36 cellular contexts compared by ENCODE assay signal in the genomic region with DNA sequence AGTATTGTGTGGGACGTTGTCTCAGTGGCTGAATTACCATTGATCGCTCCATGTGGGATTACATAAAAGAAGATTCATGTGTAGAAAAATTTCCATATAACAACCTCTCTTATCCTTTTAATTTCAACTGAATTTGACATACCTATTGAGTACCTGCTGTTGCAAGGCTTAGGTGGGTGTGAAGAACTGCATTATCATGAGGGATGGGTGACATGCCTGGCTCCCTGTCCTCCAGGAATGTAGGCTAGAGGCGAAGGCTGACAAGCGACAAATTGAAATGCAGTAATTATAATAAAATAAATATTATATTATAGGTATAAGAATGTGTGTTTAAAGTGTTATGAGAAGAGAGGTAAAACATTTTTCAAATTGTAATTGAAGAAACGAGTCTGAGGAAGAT. TPM values are rescaled to one million over a fixed set of nuclear protein-coding genes. Genes with fewer than 3 reads are reported as not detected.
DNase-seq lines count a peak whose midpoint lies in the region; TF ChIP-seq lines count a peak whose summit lies in the region.
"Had no signal": no experiment of that assay in that cellular context is flagged by ENCODE, and none has a peak within 500 bp of the region (broad histone marks: within the 10 kb centered on the region; RNA-seq: fewer than 3 reads in every experiment).

No MANE protein-coding gene starts in this region.

- peaks cover 30% of the 10 kb centered on the region for H3K27me3 Mint-ChIP-seq in activated CD4-positive, alpha-beta T cell treated with anti-CD3 and anti-CD28 coated beads, Interleukin-2, amount 10 ng/mL, durations not matched to agents 24 days and 14 days
- H3K27me3 Mint-ChIP-seq in progenitor cell of endocrine pancreas, result peaks cover 33% of the 10 kb centered on the region

- H3K27ac ChIP-seq in coronary artery, result no peak overlapping the region
- H3K27ac ChIP-seq: 22Rv1; A549; BLaER1; BLaER1 treated with 17β-estradiol and CSF1 and Interleukin-3, amounts not matched to agents 10 nM and 100 nM; C4-2B had no signal

- intact Hi-C loops in activated CD4-positive, alpha-beta T cell treated with anti-CD3 and anti-CD28 coated beads, Interleukin-2, amount 10 ng/mL, durations not matched to agents 24 days and 14 days (cut with micrococcal nuclease), result no loop called here
- intact Hi-C loops in head of caudate nucleus (cut with DNase I), result loop anchor here (5.0 to 10.0 kb wide), 5 partner anchors 53 to 570 kb away; a partner anchor contains a TSS

- peak; percentile 32 for DNase-seq in activated CD4-positive, alpha-beta T cell treated with anti-CD3 and anti-CD28 coated beads, Interleukin-2, amount 10 ng/mL, durations not matched to agents 24 days and 14 days
- DNase-seq in activated CD4-positive, alpha-beta T cell treated with anti-CD3 and anti-CD28 coated beads, Interleukin-2, amount 50 U/mL, for 48 hours, result no peak
- DNase-seq in head of caudate nucleus (peak in 24 of 42 donors; percentile 11 to 74 (median 32)), putamen (ENCODE audit: low spot score) (peak; percentile 74), coronary artery (ENCODE audit: low spot score) (no peak), progenitor cell of endocrine pancreas (ENCODE audit: low spot score, unreplicated experiment) (no peak)
- DNase-seq: 8988T; ACHN; AML-193; BE2C; C1 segment of cervical spinal cord; Caco-2; Calu3; CD4-positive, alpha-beta memory T cell; CD4-positive, alpha-beta T cell; CD4-positive, CD25-positive, alpha-beta regulatory T cell; CD8-positive, alpha-beta memory T cell; CD8-positive, alpha-beta T cell; COR-L47; DMS 273 treated with DMSO at 0.1 percent for 48 hours; DMS153; DMS53; DMS79; DMS79 treated with DMSO at 0.1 percent for 48 hours; DND-41; EL had no signal

- H3K9me3 Mint-ChIP-seq in activated CD4-positive, alpha-beta T cell treated with anti-CD3 and anti-CD28 coated beads, Interleukin-2, amount 10 ng/mL, durations not matched to agents 24 days and 14 days, result no peaks in the 10 kb centered on the region
- H3K9me3 Mint-ChIP-seq in progenitor cell of endocrine pancreas (ENCODE audit: low read depth), result no peaks in the 10 kb centered on the region
- H3K9me3 Mint-ChIP-seq: CD14-positive monocyte; CD4-positive, alpha-beta memory T cell; CD4-positive, alpha-beta T cell; CD4-positive, CD25-positive, alpha-beta regulatory T cell; CD8-positive, alpha-beta memory T cell; CD8-positive, alpha-beta T cell had no signal

- no peak overlapping the region for H3K4me3 Mint-ChIP-seq in activated CD4-positive, alpha-beta T cell treated with anti-CD3 and anti-CD28 coated beads, Interleukin-2, amount 10 ng/mL, durations not matched to agents 24 days and 14 days
- H3K4me3 Mint-ChIP-seq in progenitor cell of endocrine pancreas (ENCODE audit: low read depth), result no peak overlapping the region
- H3K4me3 Mint-ChIP-seq: B cell; CD14-positive monocyte; CD4-positive, alpha-beta memory T cell; CD4-positive, alpha-beta T cell; CD4-positive, CD25-positive, alpha-beta regulatory T cell; CD8-positive, alpha-beta memory T cell; CD8-positive, alpha-beta T cell had no signal

- H3K36me3 Mint-ChIP-seq in activated CD4-positive, alpha-beta T cell treated with anti-CD3 and anti-CD28 coated beads, Interleukin-2, amount 10 ng/mL, durations not matched to agents 24 days and 14 days (ENCODE audit: low read depth), result no peaks in the 10 kb centered on the region
- no peaks in the 10 kb centered on the region for H3K36me3 Mint-ChIP-seq in progenitor cell of endocrine pancreas (ENCODE audit: insufficient read depth)
- H3K36me3 Mint-ChIP-seq: CD14-positive monocyte; CD4-positive, alpha-beta memory T cell; CD4-positive, CD25-positive, alpha-beta regulatory T cell; CD8-positive, alpha-beta memory T cell; CD8-positive, alpha-beta T cell had no signal

- TF ChIP-seq CTCF in coronary artery (IDR thresholded peaks at IDR 0.05) (no peak), progenitor cell of endocrine pancreas (IDR thresholded peaks at IDR 0.05; ENCODE audit: unreplicated experiment) (no peak)

- H3K4me3 ChIP-seq in coronary artery, result no peak overlapping the region
- H3K4me3 ChIP-seq: A549; BLaER1; BLaER1 treated with 17β-estradiol and CSF1 and Interleukin-3, amounts not matched to agents 10 nM and 100 nM had no signal

- H3K4me1 Mint-ChIP-seq in activated CD4-positive, alpha-beta T cell treated with anti-CD3 and anti-CD28 coated beads, Interleukin-2, amount 10 ng/mL, durations not matched to agents 24 days and 14 days, result peaks cover 7% of the 10 kb centered on the region
- H3K4me1 Mint-ChIP-seq in progenitor cell of endocrine pancreas (ENCODE audit: low read depth), result peaks cover 2% of the 10 kb centered on the region

- H3K27ac Mint-ChIP-seq in activated CD4-positive, alpha-beta T cell treated with anti-CD3 and anti-CD28 coated beads, Interleukin-2, amount 10 ng/mL, durations not matched to agents 24 days and 14 days, result no peak overlapping the region
- no peak overlapping the region for H3K27ac Mint-ChIP-seq in progenitor cell of endocrine pancreas
- H3K27ac Mint-ChIP-seq: B cell; CD4-positive, alpha-beta memory T cell; CD4-positive, alpha-beta T cell; CD4-positive, CD25-positive, alpha-beta regulatory T cell; CD8-positive, alpha-beta T cell had no signal

RNA-seq across cellular contexts. Expression of a gene that starts 52.7 kb away (rescaled TPM):
- 0.51 and 1.1 TPM in 2 replicates for total RNA-seq in activated CD4-positive, alpha-beta T cell treated with anti-CD3 and anti-CD28 coated beads, Interleukin-2, amount 10 ng/mL, durations not matched to agents 24 days and 14 days
- not detected in 2 replicates for total RNA-seq in progenitor cell of endocrine pancreas
- total RNA-seq: A172; A673; Caco-2; Calu3; CD4-positive, alpha-beta T cell; CD4-positive, CD25-positive, alpha-beta regulatory T cell; CD8-positive, alpha-beta T cell; Daoy had no signal

RNA-seq across cellular contexts. Expression of a gene that starts 56.9 kb away (rescaled TPM):
- 280 and 302 TPM in 2 replicates for total RNA-seq in activated CD4-positive, alpha-beta T cell treated with anti-CD3 and anti-CD28 coated beads, Interleukin-2, amount 10 ng/mL, durations not matched to agents 24 days and 14 days
- 263 and 279 TPM in 2 replicates for total RNA-seq in progenitor cell of endocrine pancreas

Comparison
In these comparisons a context has a peak if more than half of its experiments do, and no peak if none do; other contexts are left out.
1. DNase-seq: peak in activated CD4-positive, alpha-beta T cell treated with anti-CD3 and anti-CD28 coated beads, Interleukin-2, amount 10 ng/mL, durations not matched to agents 24 days and 14 days (single experiment), head of caudate nucleus (24 of 42) and putamen (single experiment); none in activated CD4-positive, alpha-beta T cell treated with anti-CD3 and anti-CD28 coated beads, Interleukin-2, amount 50 U/mL, for 48 hours (0 of 2), coronary artery (single experiment) and progenitor cell of endocrine pancreas (single experiment).